1 cellular context compared by ENCODE assay signal in the genomic region with DNA sequence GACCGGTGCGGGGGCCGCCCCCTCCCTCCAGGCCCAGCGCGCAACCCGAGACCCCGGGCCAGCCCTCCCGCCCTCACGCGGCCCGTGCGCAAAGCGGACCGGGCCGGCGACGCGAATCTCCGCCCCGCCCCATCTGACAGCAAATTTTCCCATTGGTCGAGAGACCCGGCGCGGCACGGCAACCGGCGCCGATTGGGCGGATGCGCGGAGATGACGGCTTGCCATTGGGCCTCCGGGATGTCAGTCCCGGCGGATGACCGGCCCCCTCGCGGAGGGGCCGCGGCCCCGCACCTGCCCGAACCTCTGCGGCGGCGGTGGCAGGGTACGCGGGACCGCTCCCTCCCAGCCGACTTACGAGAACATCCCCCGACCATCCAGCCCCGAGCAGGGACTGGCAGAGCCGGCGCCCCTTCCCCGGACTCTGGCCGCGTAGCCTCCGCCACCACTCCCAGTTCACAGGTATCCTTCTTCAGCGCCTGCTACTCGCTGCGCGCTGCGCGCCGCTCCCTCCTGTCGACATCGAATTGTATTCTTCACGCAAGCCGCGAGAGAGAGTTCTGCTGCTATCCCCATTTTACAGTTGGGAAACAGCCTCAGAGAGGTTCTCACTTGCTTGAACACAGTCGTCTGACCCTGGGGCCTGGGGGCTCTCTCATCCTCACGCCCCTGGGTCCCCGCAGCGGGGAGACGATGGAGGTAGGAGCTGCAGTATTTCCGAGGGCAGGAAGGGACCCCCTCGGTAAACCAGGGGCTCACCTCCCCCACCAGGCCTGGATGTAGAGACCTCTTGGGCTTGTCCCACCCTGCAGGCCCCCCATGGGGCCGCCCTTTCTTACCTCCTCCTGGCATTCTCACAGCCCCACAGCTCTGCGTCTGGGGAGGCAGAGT.
A peak's percentile ranks its signal among the peaks of the same experiment; 100 is the strongest.
TF ChIP-seq lines count a peak whose summit lies in the region.

A gene with protein sequence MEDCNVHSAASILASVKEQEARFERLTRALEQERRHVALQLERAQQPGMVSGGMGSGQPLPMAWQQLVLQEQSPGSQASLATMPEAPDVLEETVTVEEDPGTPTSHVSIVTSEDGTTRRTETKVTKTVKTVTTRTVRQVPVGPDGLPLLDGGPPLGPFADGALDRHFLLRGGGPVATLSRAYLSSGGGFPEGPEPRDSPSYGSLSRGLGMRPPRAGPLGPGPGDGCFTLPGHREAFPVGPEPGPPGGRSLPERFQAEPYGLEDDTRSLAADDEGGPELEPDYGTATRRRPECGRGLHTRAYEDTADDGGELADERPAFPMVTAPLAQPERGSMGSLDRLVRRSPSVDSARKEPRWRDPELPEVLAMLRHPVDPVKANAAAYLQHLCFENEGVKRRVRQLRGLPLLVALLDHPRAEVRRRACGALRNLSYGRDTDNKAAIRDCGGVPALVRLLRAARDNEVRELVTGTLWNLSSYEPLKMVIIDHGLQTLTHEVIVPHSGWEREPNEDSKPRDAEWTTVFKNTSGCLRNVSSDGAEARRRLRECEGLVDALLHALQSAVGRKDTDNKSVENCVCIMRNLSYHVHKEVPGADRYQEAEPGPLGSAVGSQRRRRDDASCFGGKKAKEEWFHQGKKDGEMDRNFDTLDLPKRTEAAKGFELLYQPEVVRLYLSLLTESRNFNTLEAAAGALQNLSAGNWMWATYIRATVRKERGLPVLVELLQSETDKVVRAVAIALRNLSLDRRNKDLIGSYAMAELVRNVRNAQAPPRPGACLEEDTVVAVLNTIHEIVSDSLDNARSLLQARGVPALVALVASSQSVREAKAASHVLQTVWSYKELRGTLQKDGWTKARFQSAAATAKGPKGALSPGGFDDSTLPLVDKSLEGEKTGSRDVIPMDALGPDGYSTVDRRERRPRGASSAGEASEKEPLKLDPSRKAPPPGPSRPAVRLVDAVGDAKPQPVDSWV (minus strand): TSS at position 90 of the 888 bp plus-strand sequence. CDS start 26,029 bp downstream, outside the sequence.

TF ChIP-seq in endothelial cell of umbilical vein, 7 proteins besides CTCF, POLR2A, EP300 and RAD21:
- TF ChIP-seq POLR2AphosphoS5 (IDR thresholded peaks at IDR 0.05; ENCODE audit: insufficient read depth, low read depth, low read length) (peak; percentile 32), MYC (IDR thresholded peaks at IDR 0.05; ENCODE audit: low read depth, low read length) (no peak)
